1 cellular context compared by ENCODE assay signal in genomic region chr11:6269994-6270393, GRCh38.
TF ChIP-seq lines count a peak whose summit lies in the region.

No MANE protein-coding gene starts in this region.

TF ChIP-seq in K562, 482 proteins besides CTCF, POLR2A, EP300 and RAD21 (continued from another document):
- TF ChIP-seq, protein P1, sequence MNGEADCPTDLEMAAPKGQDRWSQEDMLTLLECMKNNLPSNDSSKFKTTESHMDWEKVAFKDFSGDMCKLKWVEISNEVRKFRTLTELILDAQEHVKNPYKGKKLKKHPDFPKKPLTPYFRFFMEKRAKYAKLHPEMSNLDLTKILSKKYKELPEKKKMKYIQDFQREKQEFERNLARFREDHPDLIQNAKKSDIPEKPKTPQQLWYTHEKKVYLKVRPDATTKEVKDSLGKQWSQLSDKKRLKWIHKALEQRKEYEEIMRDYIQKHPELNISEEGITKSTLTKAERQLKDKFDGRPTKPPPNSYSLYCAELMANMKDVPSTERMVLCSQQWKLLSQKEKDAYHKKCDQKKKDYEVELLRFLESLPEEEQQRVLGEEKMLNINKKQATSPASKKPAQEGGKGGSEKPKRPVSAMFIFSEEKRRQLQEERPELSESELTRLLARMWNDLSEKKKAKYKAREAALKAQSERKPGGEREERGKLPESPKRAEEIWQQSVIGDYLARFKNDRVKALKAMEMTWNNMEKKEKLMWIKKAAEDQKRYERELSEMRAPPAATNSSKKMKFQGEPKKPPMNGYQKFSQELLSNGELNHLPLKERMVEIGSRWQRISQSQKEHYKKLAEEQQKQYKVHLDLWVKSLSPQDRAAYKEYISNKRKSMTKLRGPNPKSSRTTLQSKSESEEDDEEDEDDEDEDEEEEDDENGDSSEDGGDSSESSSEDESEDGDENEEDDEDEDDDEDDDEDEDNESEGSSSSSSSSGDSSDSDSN (IDR thresholded peaks at IDR 0.05; ENCODE audit: borderline replicate concordance in 1 of 2, low read depth in 2 of 2, low read length in 2 of 2), result no peak
- no peak for TF ChIP-seq LARP7 (IDR thresholded peaks at IDR 0.05)
- TF ChIP-seq STAG1 (CRISPR knock-in tag; IDR thresholded peaks at IDR 0.05; ENCODE audit: borderline replicate concordance), result no peak
- TF ChIP-seq ZNF174 (CRISPR knock-in tag; IDR thresholded peaks at IDR 0.05), result no peak
- no peak for TF ChIP-seq GABPA (tag; conservative IDR thresholded peaks at IDR 0.05; ENCODE audit: low read depth)
- peak; percentile 60; the same call in 1 of the 2 replicates for TF ChIP-seq CREB3L1 (IDR thresholded peaks at IDR 0.05; ENCODE audit: borderline replicate concordance, low read depth)
- no peak for TF ChIP-seq CHAMP1 (IDR thresholded peaks at IDR 0.05)
- TF ChIP-seq POU5F1 (IDR thresholded peaks at IDR 0.05; ENCODE audit: borderline replicate concordance, low read depth, low read length, partially characterized antibody), result no peak
- no peak for TF ChIP-seq U2AF2 (optimal IDR thresholded peaks at IDR 0.05; ENCODE audit: low read depth, low read length)
- peak in 1 of 3 experiments; percentile 10 for TF ChIP-seq YY1 (IDR thresholded peaks at IDR 0.05; ENCODE audit: borderline replicate concordance in 1 of 3, control insufficient read depth in 1 of 3, extremely low read depth in 1 of 3, insufficient read depth in 3 of 3, insufficient read length in 1 of 3, insufficient replicate concordance in 2 of 3, low read depth in 1 of 3, low read length in 2 of 3)
- TF ChIP-seq SAP30 (IDR thresholded peaks at IDR 0.05; ENCODE audit: borderline replicate concordance, insufficient read depth, low read depth, low read length, poor library complexity, severe bottlenecking), result no peak
- no peak for TF ChIP-seq ZBTB1 (CRISPR knock-in tag; IDR thresholded peaks at IDR 0.05; ENCODE audit: borderline replicate concordance, low read depth)
- no peak for TF ChIP-seq MEIS2 (IDR thresholded peaks at IDR 0.05; ENCODE audit: partially characterized antibody)
- TF ChIP-seq RBM34 (IDR thresholded peaks at IDR 0.05; ENCODE audit: borderline replicate concordance, insufficient read depth, low read length), result no peak
- no peak for TF ChIP-seq NEUROD1 (IDR thresholded peaks at IDR 0.05; ENCODE audit: borderline replicate concordance, low read depth, low read length, partially characterized antibody)
- TF ChIP-seq RNF2 (IDR thresholded peaks at IDR 0.05), result no peak
- no peak for TF ChIP-seq FOXJ3 (CRISPR knock-in tag; IDR thresholded peaks at IDR 0.05)
- TF ChIP-seq, protein P2, sequence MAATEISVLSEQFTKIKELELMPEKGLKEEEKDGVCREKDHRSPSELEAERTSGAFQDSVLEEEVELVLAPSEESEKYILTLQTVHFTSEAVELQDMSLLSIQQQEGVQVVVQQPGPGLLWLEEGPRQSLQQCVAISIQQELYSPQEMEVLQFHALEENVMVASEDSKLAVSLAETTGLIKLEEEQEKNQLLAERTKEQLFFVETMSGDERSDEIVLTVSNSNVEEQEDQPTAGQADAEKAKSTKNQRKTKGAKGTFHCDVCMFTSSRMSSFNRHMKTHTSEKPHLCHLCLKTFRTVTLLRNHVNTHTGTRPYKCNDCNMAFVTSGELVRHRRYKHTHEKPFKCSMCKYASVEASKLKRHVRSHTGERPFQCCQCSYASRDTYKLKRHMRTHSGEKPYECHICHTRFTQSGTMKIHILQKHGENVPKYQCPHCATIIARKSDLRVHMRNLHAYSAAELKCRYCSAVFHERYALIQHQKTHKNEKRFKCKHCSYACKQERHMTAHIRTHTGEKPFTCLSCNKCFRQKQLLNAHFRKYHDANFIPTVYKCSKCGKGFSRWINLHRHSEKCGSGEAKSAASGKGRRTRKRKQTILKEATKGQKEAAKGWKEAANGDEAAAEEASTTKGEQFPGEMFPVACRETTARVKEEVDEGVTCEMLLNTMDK (IDR thresholded peaks at IDR 0.05; ENCODE audit: borderline replicate concordance, insufficient read depth, low read depth, low read length, poor library complexity, severe bottlenecking), result peak; percentile 37
- no peak for TF ChIP-seq NR2C1 (IDR thresholded peaks at IDR 0.05)
- TF ChIP-seq NR2C1 (tag; IDR thresholded peaks at IDR 0.05), result no peak
- TF ChIP-seq ZNF282 (CRISPR knock-in tag; IDR thresholded peaks at IDR 0.05), result no peak
- TF ChIP-seq HIVEP1 (CRISPR knock-in tag; IDR thresholded peaks at IDR 0.05), result no peak
- TF ChIP-seq, protein P3, sequence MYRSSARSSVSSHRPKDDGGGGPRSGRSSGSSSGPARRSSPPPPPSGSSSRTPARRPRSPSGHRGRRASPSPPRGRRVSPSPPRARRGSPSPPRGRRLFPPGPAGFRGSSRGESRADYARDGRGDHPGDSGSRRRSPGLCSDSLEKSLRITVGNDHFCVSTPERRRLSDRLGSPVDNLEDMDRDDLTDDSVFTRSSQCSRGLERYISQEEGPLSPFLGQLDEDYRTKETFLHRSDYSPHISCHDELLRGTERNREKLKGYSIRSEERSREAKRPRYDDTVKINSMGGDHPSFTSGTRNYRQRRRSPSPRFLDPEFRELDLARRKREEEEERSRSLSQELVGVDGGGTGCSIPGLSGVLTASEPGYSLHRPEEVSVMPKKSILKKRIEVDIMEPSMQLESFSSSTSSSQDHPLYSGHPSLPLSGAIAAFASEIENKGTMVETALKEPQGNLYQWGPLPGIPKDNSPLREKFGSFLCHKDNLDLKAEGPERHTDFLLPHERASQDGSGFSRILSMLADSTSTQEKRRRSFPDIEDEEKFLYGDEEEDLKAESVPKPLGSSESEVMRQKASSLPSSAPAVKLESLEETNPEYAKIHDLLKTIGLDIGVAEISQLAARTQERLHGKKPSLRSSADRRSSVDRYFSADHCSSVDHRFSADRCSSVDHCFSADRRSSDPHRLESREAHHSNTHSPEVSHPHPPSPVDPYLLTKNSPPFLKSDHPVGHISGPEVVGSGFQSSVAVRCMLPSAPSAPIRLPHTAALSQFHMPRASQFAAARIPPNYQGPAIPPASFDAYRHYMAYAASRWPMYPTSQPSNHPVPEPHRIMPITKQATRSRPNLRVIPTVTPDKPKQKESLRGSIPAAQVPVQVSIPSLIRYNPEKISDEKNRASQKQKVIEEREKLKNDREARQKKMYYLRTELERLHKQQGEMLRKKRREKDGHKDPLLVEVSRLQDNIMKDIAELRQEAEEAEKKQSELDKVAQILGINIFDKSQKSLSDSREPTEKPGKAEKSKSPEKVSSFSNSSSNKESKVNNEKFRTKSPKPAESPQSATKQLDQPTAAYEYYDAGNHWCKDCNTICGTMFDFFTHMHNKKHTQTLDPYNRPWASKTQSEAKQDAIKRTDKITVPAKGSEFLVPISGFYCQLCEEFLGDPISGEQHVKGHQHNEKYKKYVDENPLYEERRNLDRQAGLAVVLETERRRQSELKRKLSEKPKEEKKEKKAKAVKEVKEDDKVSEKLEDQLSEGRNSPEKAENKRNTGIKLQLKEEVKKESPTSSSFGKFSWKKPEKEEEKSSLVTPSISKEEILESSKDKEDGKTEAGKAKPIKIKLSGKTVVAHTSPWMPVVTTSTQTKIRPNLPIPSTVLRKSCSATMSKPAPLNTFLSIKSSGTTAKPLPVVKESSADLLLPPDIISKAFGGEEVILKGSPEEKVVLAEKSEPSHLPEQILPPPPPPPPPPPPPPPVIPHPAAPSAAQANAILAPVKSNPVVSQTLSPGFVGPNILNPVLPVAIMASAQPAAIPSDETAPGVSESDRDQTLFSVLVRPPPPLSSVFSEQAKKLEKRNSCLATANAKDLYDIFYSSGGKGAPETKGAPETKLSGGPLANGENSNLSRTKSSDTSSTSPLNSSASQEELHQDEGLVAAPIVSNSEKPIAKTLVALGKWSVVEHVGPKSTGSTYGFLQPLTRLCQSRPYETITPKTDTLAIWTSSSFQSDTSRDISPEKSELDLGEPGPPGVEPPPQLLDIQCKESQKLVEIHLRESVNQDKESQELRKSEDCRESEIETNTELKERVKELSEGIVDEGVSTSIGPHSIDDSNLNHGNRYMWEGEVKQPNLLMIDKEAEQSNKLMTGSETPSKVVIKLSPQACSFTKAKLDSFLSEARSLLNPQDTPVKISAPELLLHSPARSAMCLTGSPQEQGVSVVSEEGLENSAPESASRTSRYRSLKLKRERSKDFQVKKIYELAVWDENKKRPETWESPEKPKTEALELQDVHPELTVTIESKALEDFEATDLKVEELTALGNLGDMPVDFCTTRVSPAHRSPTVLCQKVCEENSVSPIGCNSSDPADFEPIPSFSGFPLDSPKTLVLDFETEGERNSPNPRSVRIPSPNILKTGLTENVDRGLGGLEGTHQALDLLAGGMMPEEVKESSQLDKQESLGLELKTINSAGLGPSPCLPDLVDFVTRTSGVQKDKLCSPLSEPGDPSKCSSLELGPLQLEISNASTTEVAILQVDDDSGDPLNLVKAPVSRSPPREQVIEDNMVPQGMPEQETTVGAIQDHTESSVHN (IDR thresholded peaks at IDR 0.05; ENCODE audit: borderline replicate concordance in 1 of 2, low read depth in 1 of 2), result no peak
- TF ChIP-seq ZNF24 (IDR thresholded peaks at IDR 0.05), result no peak
- TF ChIP-seq GTF2B (IDR thresholded peaks at IDR 0.05; ENCODE audit: extremely low read depth, insufficient read length), result no peak
- no peak for TF ChIP-seq BMI1 (IDR thresholded peaks at IDR 0.05; ENCODE audit: low read length)
- TF ChIP-seq NFXL1 (CRISPR knock-in tag; IDR thresholded peaks at IDR 0.05), result no peak
- no peak for TF ChIP-seq ZNF146 (CRISPR knock-in tag; IDR thresholded peaks at IDR 0.05; ENCODE audit: unreplicated experiment)
- TF ChIP-seq ZNF175 (CRISPR knock-in tag; IDR thresholded peaks at IDR 0.05; ENCODE audit: low read depth), result no peak
- no peak for TF ChIP-seq PREB (CRISPR knock-in tag; IDR thresholded peaks at IDR 0.05)
- TF ChIP-seq SLC30A9 (CRISPR knock-in tag; IDR thresholded peaks at IDR 0.05), result no peak
- TF ChIP-seq SMC3 (conservative IDR thresholded peaks at IDR 0.05; ENCODE audit: insufficient read depth, low read depth, low read length), result peak; percentile 41; the same call in 1 of the 2 replicates
- TF ChIP-seq ILK (tag; IDR thresholded peaks at IDR 0.05; ENCODE audit: borderline replicate concordance, low read depth), result no peak
- no peak for TF ChIP-seq KDM1A (IDR thresholded peaks at IDR 0.05)
- no peak for TF ChIP-seq E2F4 (CRISPR knock-in tag; IDR thresholded peaks at IDR 0.05; ENCODE audit: low read depth)
- no peak for TF ChIP-seq TCF7L2 (IDR thresholded peaks at IDR 0.05; ENCODE audit: low read depth, low read length)
TF ChIP-seq in K562: peak in this region for 30.
